Comparison of ENCODE assay signal across 1 cellular context in the genomic region with DNA sequence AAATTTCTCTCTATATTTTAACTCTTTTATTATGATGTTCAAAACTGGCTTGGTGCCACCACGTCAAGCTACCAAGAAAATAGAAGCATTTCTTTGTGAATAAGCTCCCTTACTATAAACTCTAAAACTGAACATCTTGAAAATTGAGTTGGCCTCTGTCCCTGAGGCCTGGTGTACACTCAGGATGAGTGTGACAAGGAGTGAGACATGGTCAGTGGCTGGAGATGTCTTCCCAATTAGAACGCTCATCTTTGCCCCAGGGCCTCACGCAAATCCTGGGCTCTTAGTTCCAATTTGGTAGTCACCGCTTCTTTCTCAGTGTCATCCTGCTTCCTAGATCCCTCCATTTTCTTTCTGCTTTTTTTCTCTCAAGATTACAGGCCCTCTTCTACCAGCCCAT.
TF ChIP-seq lines count a peak whose summit lies in the region.

No MANE protein-coding gene starts in this region.

TF ChIP-seq in endothelial cell of umbilical vein, 7 proteins besides CTCF, POLR2A, EP300 and RAD21 (continued from another document):
- TF ChIP-seq MYC (IDR thresholded peaks at IDR 0.05; ENCODE audit: low read depth, low read length), result no peak
- TF ChIP-seq GATA2 (IDR thresholded peaks at IDR 0.05; ENCODE audit: insufficient read depth, insufficient read length, low read depth, low read length), result no peak
